ENCODE assay signal across 9 cellular contexts in genomic region chr9:89781838-89782237, GRCh38.
DNase-seq lines count a peak whose midpoint lies in the region; ATAC-seq and TF ChIP-seq lines count a peak whose summit lies in the region.
"Had no signal": no experiment of that assay in that cellular context is flagged by ENCODE, and none has a peak within 500 bp of the region (broad histone marks: within the 10 kb centered on the region; RNA-seq: fewer than 3 reads in every experiment).

No MANE protein-coding gene starts in this region.

- ATAC-seq in Right ventricle myocardium inferior (peak; percentile 17), HG03175 (IDR thresholded peaks at IDR 0.05; ENCODE audit: unreplicated experiment) (peak; percentile 85), upper lobe of right lung (peak; percentile 83)

- H3K27me3 ChIP-seq in right atrium auricular region (no peaks in the 10 kb centered on the region), upper lobe of right lung (no peaks in the 10 kb centered on the region), esophagus squamous epithelium (peaks cover 0 to 12% (median 0%) of the 10 kb centered on the region in 4 donors)

- in situ Hi-C loops in ACHN (cut with HindIII; ENCODE audit: low pct_ligation_motif_present, low pct_unique_long_range_greater_than_20kb, low sequenced_read_pairs) = no loop called here

- 63 to 75% methylated on average over 3 to 4 of the region's 4 CpGs for WGBS in esophagus squamous epithelium, 2 donors

- no peaks in the 10 kb centered on the region for H3K36me3 ChIP-seq in right atrium auricular region
- no peaks in the 10 kb centered on the region for H3K36me3 ChIP-seq in upper lobe of right lung
- H3K36me3 ChIP-seq in esophagus squamous epithelium = no peaks in the 10 kb centered on the region

- no peak overlapping the region for H3K4me3 ChIP-seq in right atrium auricular region
- no peak overlapping the region for H3K4me3 ChIP-seq in upper lobe of right lung
- H3K4me3 ChIP-seq in esophagus squamous epithelium = no peak overlapping the region

- peaks cover 8% of the 10 kb centered on the region for H3K27me3 Mint-ChIP-seq in activated naive CD8-positive, alpha-beta T cell treated with anti-CD3 and anti-CD28 coated beads for 36 hours

- no peak overlapping the region for H3K4me3 Mint-ChIP-seq in activated naive CD8-positive, alpha-beta T cell treated with anti-CD3 and anti-CD28 coated beads for 36 hours
- H3K4me3 Mint-ChIP-seq: naive thymus-derived CD8-positive, alpha-beta T cell had no signal

- intact Hi-C loops in Right ventricle myocardium inferior (cut with DNase I) (no loop called here), upper lobe of right lung (cut with DNase I) (no loop called here), esophagus squamous epithelium (cut with DNase I) (no loop called here)

- no peak for TF ChIP-seq POLR2A in esophagus squamous epithelium (IDR thresholded peaks at IDR 0.05)

- no peak overlapping the region for H3K27ac ChIP-seq in right atrium auricular region
- no peak overlapping the region for H3K27ac ChIP-seq in upper lobe of right lung
- no peak overlapping the region for H3K27ac ChIP-seq in esophagus squamous epithelium

- H3K9me3 Mint-ChIP-seq in activated naive CD8-positive, alpha-beta T cell treated with anti-CD3 and anti-CD28 coated beads for 36 hours = peaks cover 2% of the 10 kb centered on the region

- no peak for DNase-seq in Right ventricle myocardium inferior (ENCODE audit: missing footprints)
- no peak for DNase-seq in right atrium auricular region (ENCODE audit: low spot score)
- DNase-seq in activated naive CD8-positive, alpha-beta T cell treated with anti-CD3 and anti-CD28 coated beads for 36 hours = peak; percentile 14
- DNase-seq in upper lobe of right lung = no peak
- DNase-seq in esophagus squamous epithelium (lab: John Stamatoyannopoulos, UW) = no peak
- DNase-seq in effector CD8-positive, alpha-beta T cell (lab: John Stamatoyannopoulos, UW) = no peak
- no peak for DNase-seq in ACHN

- peaks cover 0 to 5% of the 10 kb centered on the region in 2 donors for H3K4me1 ChIP-seq in right atrium auricular region
- H3K4me1 ChIP-seq in upper lobe of right lung = peaks cover 4% of the 10 kb centered on the region
- peaks cover 0 to 8% (median 0%) of the 10 kb centered on the region in 3 donors for H3K4me1 ChIP-seq in esophagus squamous epithelium

- H3K27ac Mint-ChIP-seq in activated naive CD8-positive, alpha-beta T cell treated with anti-CD3 and anti-CD28 coated beads for 36 hours = peak overlapping the region; percentile 34

- H3K4me1 Mint-ChIP-seq in activated naive CD8-positive, alpha-beta T cell treated with anti-CD3 and anti-CD28 coated beads for 36 hours = peaks cover 7% of the 10 kb centered on the region

- H3K9me3 ChIP-seq in right atrium auricular region (no peaks in the 10 kb centered on the region), upper lobe of right lung (no peaks in the 10 kb centered on the region), esophagus squamous epithelium (no peaks in the 10 kb centered on the region)

- TF ChIP-seq CTCF in right atrium auricular region (IDR thresholded peaks at IDR 0.05) (no peak), upper lobe of right lung (IDR thresholded peaks at IDR 0.05) (no peak), esophagus squamous epithelium (IDR thresholded peaks at IDR 0.05) (no peak)

- H3K36me3 Mint-ChIP-seq in activated naive CD8-positive, alpha-beta T cell treated with anti-CD3 and anti-CD28 coated beads for 36 hours = no peaks in the 10 kb centered on the region
- H3K36me3 Mint-ChIP-seq: naive thymus-derived CD8-positive, alpha-beta T cell had no signal

Comparison
In these comparisons a context has a peak if more than half of its experiments do, and no peak if none do; other contexts are left out.
1. ATAC-seq: peak in every context shown above with its lines; median percentile 85 in HG03175; 83 in upper lobe of right lung; 17 in Right ventricle myocardium inferior.